In genomic region chr12:50117057-50117622, GRCh38 we compare ENCODE assay signal across 15 cellular contexts. TPM values are rescaled to one million over a fixed set of nuclear protein-coding genes. Genes with fewer than 3 reads are reported as not detected.
DNase-seq lines count a peak whose midpoint lies in the region; ATAC-seq and TF ChIP-seq lines count a peak whose summit lies in the region.
"Had no signal": no experiment of that assay in that cellular context is flagged by ENCODE, and none has a peak within 500 bp of the region (broad histone marks: within the 10 kb centered on the region; RNA-seq: fewer than 3 reads in every experiment).

No MANE protein-coding gene starts in this region.

- TF ChIP-seq CTCF in mucosa of descending colon (IDR thresholded peaks at IDR 0.05) = no peak

- no peak overlapping the region for H3K4me3 ChIP-seq in mucosa of descending colon
- H3K4me3 ChIP-seq: Peyer's patch, skin epidermis had no signal

- intact Hi-C loops in Right ventricle myocardium inferior (cut with DNase I) = no loop called here
- intact Hi-C loops in mucosa of descending colon (cut with DNase I, micrococcal nuclease) = no loop called here

- POLR2A ChIA-PET in naive thymus-derived CD8-positive, alpha-beta T cell (lab: Charles Lee) = interaction anchor here (0.5 to 2.5 kb wide), 3 partner anchors 10 to 99 kb away, joined by 3 to 7 read pairs (median 4); no protein-coding TSS in a partner anchor

- H3K9me3 Mint-ChIP-seq in stimulated activated naive CD8-positive, alpha-beta T cell treated with anti-CD3 and anti-CD28 coated beads, Interleukin-15, Interleukin-2, amounts not matched to agents 100 ng/mL and 50 ng/mL, for 24 hours = no peaks in the 10 kb centered on the region
- no peaks in the 10 kb centered on the region for H3K9me3 Mint-ChIP-seq in stimulated activated naive CD8-positive, alpha-beta T cell treated with anti-CD3 and anti-CD28 coated beads, Interleukin-15, amount 100 ng/mL, for 72 hours
- H3K9me3 Mint-ChIP-seq in naive thymus-derived CD8-positive, alpha-beta T cell = no peaks in the 10 kb centered on the region
- H3K9me3 Mint-ChIP-seq: activated naive CD4-positive, alpha-beta T cell treated with anti-CD3 and anti-CD28 coated beads for 36 hours had no signal

- ATAC-seq in stimulated activated naive CD8-positive, alpha-beta T cell treated with anti-CD3 and anti-CD28 coated beads, Interleukin-15, amount 100 ng/mL, for 72 hours = no peak
- ATAC-seq in Right ventricle myocardium inferior (peak; percentile 77), mucosa of descending colon (no peak), GM19351 (IDR thresholded peaks at IDR 0.05; ENCODE audit: unreplicated experiment) (no peak)
- no peak for ATAC-seq in naive thymus-derived CD8-positive, alpha-beta T cell

- no peaks in the 10 kb centered on the region for H3K9me3 ChIP-seq in mucosa of descending colon
- H3K9me3 ChIP-seq: Peyer's patch had no signal

- no peak overlapping the region for H3K4me3 Mint-ChIP-seq in stimulated activated naive CD8-positive, alpha-beta T cell treated with anti-CD3 and anti-CD28 coated beads, Interleukin-15, Interleukin-2, amounts not matched to agents 100 ng/mL and 50 ng/mL, for 24 hours
- no peak overlapping the region for H3K4me3 Mint-ChIP-seq in stimulated activated naive CD8-positive, alpha-beta T cell treated with anti-CD3 and anti-CD28 coated beads, Interleukin-15, amount 100 ng/mL, for 72 hours
- peak overlapping the region in 9 of 10 donors; percentile 14 to 76 (median 55) for H3K4me3 Mint-ChIP-seq in naive thymus-derived CD8-positive, alpha-beta T cell
- H3K4me3 Mint-ChIP-seq: activated naive CD4-positive, alpha-beta T cell treated with anti-CD3 and anti-CD28 coated beads for 36 hours had no signal

- no peaks in the 10 kb centered on the region for H3K36me3 ChIP-seq in mucosa of descending colon (ENCODE audit: low read depth)

- peaks cover 38% of the 10 kb centered on the region for H3K36me3 Mint-ChIP-seq in stimulated activated naive CD8-positive, alpha-beta T cell treated with anti-CD3 and anti-CD28 coated beads, Interleukin-15, Interleukin-2, amounts not matched to agents 100 ng/mL and 50 ng/mL, for 24 hours (ENCODE audit: low read depth)
- peaks cover 0 to 70% (median 5%) of the 10 kb centered on the region in 3 donors for H3K36me3 Mint-ChIP-seq in naive thymus-derived CD8-positive, alpha-beta T cell

- H3K4me1 ChIP-seq in mucosa of descending colon (ENCODE audit: low read depth) = peaks cover 45% of the 10 kb centered on the region

- no peak for DNase-seq in stimulated activated naive CD8-positive, alpha-beta T cell treated with anti-CD3 and anti-CD28 coated beads, Interleukin-15, amount 100 ng/mL, for 72 hours
- DNase-seq in Right ventricle myocardium inferior (ENCODE audit: missing footprints) = no peak
- DNase-seq in naive thymus-derived CD8-positive, alpha-beta T cell = no peak
- no peak for DNase-seq in NOMO-1 (lab: John Stamatoyannopoulos, UW; ENCODE audit: unreplicated experiment in 2 of 2)
- DNase-seq in mucosa of descending colon = no peak
- DNase-seq in kidney tubule cell (ENCODE audit: low spot score) = no peak
- DNase-seq: activated naive CD4-positive, alpha-beta T cell treated with anti-CD3 and anti-CD28 coated beads for 36 hours; effector memory CD4-positive, alpha-beta T cell; mesendoderm; MV-4-11; NCI-H774; Peyer's patch had no signal

- H3K27ac Mint-ChIP-seq in stimulated activated naive CD8-positive, alpha-beta T cell treated with anti-CD3 and anti-CD28 coated beads, Interleukin-15, Interleukin-2, amounts not matched to agents 100 ng/mL and 50 ng/mL, for 24 hours = peak overlapping the region; percentile 70
- no peak overlapping the region for H3K27ac Mint-ChIP-seq in stimulated activated naive CD8-positive, alpha-beta T cell treated with anti-CD3 and anti-CD28 coated beads, Interleukin-15, amount 100 ng/mL, for 72 hours
- H3K27ac Mint-ChIP-seq in naive thymus-derived CD8-positive, alpha-beta T cell = peak overlapping the region in 6 of 10 donors; percentile 6 to 85 (median 46)
- H3K27ac Mint-ChIP-seq: activated naive CD4-positive, alpha-beta T cell treated with anti-CD3 and anti-CD28 coated beads for 36 hours had no signal

- H3K27me3 Mint-ChIP-seq in stimulated activated naive CD8-positive, alpha-beta T cell treated with anti-CD3 and anti-CD28 coated beads, Interleukin-15, Interleukin-2, amounts not matched to agents 100 ng/mL and 50 ng/mL, for 24 hours = no peaks in the 10 kb centered on the region
- no peaks in the 10 kb centered on the region for H3K27me3 Mint-ChIP-seq in stimulated activated naive CD8-positive, alpha-beta T cell treated with anti-CD3 and anti-CD28 coated beads, Interleukin-15, amount 100 ng/mL, for 72 hours
- no peaks in the 10 kb centered on the region for H3K27me3 Mint-ChIP-seq in naive thymus-derived CD8-positive, alpha-beta T cell

- peaks cover 44% of the 10 kb centered on the region for H3K4me1 Mint-ChIP-seq in stimulated activated naive CD8-positive, alpha-beta T cell treated with anti-CD3 and anti-CD28 coated beads, Interleukin-15, Interleukin-2, amounts not matched to agents 100 ng/mL and 50 ng/mL, for 24 hours (ENCODE audit: low read depth)
- H3K4me1 Mint-ChIP-seq in stimulated activated naive CD8-positive, alpha-beta T cell treated with anti-CD3 and anti-CD28 coated beads, Interleukin-15, amount 100 ng/mL, for 72 hours = peaks cover 41% of the 10 kb centered on the region
- peaks cover 21 to 72% (median 55%) of the 10 kb centered on the region in 4 donors for H3K4me1 Mint-ChIP-seq in naive thymus-derived CD8-positive, alpha-beta T cell

RNA-seq across cellular contexts. Expression of gene COX14, which starts 5.1 kb away (rescaled TPM):
- total RNA-seq in Right ventricle myocardium inferior = 234 TPM
- 10 to 100 TPM; 43.4 to 47.1 TPM for total RNA-seq in naive thymus-derived CD8-positive, alpha-beta T cell
- polyA plus RNA-seq in naive thymus-derived CD8-positive, alpha-beta T cell = 100 to 1,000 TPM; 266 to 317 (median 298) TPM
- total RNA-seq in mucosa of descending colon = 10 to 100 TPM; 72.2 to 89.8 (median 74.9) TPM

RNA-seq across cellular contexts. Expression of gene GPD1, which starts 13.3 kb away (rescaled TPM):
- total RNA-seq in Right ventricle myocardium inferior (51.1 TPM), mucosa of descending colon (1 to 10 TPM; 1.7 to 4.1 (median 1.9) TPM)
- 1 to 10 TPM; 1.1 to 1.5 TPM for total RNA-seq in naive thymus-derived CD8-positive, alpha-beta T cell
- polyA plus RNA-seq in naive thymus-derived CD8-positive, alpha-beta T cell = not detected

RNA-seq across cellular contexts. Expression of gene SMARCD1, which starts 32.0 kb away (rescaled TPM):
- total RNA-seq in Right ventricle myocardium inferior (20.1 TPM), mucosa of descending colon (10 to 100 TPM; 34.2 to 44.9 (median 38.9) TPM)
- total RNA-seq in naive thymus-derived CD8-positive, alpha-beta T cell = 10 to 100 TPM; 63.1 to 71.8 TPM
- polyA plus RNA-seq in naive thymus-derived CD8-positive, alpha-beta T cell = 10 to 100 TPM in 2 of 3 donors, 1 to 10 TPM in 1; 9.7 to 16.8 (median 16.0) TPM

RNA-seq across cellular contexts. Expression of gene CERS5, which starts 50.0 kb away (rescaled TPM):
- total RNA-seq in Right ventricle myocardium inferior (9.6 TPM), mucosa of descending colon (10 to 100 TPM; 21.0 to 26.2 (median 23.0) TPM)
- 10 to 100 TPM; 51.0 to 55.7 TPM for total RNA-seq in naive thymus-derived CD8-positive, alpha-beta T cell
- polyA plus RNA-seq in naive thymus-derived CD8-positive, alpha-beta T cell = 10 to 100 TPM; 31.0 to 45.0 (median 33.6) TPM

RNA-seq across cellular contexts. Expression of gene ASIC1, which starts 59.7 kb away (rescaled TPM):
- total RNA-seq in Right ventricle myocardium inferior (2.2 TPM), mucosa of descending colon (1 to 10 TPM in 2 of 3 donors, under 1 TPM in 1; 0.35 to 9.9 (median 1.7) TPM)
- 10 to 100 TPM; 11.7 to 12.2 TPM for total RNA-seq in naive thymus-derived CD8-positive, alpha-beta T cell
- 1 to 10 TPM in 2 of 3 donors, under 1 TPM in 1; 0.97 to 1.3 (median 1.0) TPM for polyA plus RNA-seq in naive thymus-derived CD8-positive, alpha-beta T cell

Comparison
In these comparisons a context has a peak if more than half of its experiments do, and no peak if none do; other contexts are left out.
1. H3K27ac Mint-ChIP-seq: peak in stimulated activated naive CD8-positive, alpha-beta T cell treated with anti-CD3 and anti-CD28 coated beads, Interleukin-15, Interleukin-2, amounts not matched to agents 100 ng/mL and 50 ng/mL, for 24 hours (single experiment) and naive thymus-derived CD8-positive, alpha-beta T cell (6 of 10); none in stimulated activated naive CD8-positive, alpha-beta T cell treated with anti-CD3 and anti-CD28 coated beads, Interleukin-15, amount 100 ng/mL, for 72 hours (0 of 2).
2. H3K4me3 Mint-ChIP-seq: peak in naive thymus-derived CD8-positive, alpha-beta T cell (9 of 10); none in stimulated activated naive CD8-positive, alpha-beta T cell treated with anti-CD3 and anti-CD28 coated beads, Interleukin-15, Interleukin-2, amounts not matched to agents 100 ng/mL and 50 ng/mL, for 24 hours (single experiment) and stimulated activated naive CD8-positive, alpha-beta T cell treated with anti-CD3 and anti-CD28 coated beads, Interleukin-15, amount 100 ng/mL, for 72 hours (0 of 2).
3. RNA of gene GPD1, which starts 13.3 kb away (total RNA-seq): 51.1 TPM in Right ventricle myocardium inferior (single experiment); 1.7 to 4.1 TPM in mucosa of descending colon and 1.1 to 1.5 TPM in naive thymus-derived CD8-positive, alpha-beta T cell; every median in the first group is over 10 times any median in the second.